ENCODE assay signal across 1 cellular context in genomic region chr4:145131848-145132247, GRCh38.
TF ChIP-seq lines count a peak whose summit lies in the region.

No MANE protein-coding gene starts in this region.

TF ChIP-seq in GM12878, 131 proteins besides CTCF, POLR2A, EP300 and RAD21:
- TF ChIP-seq PML (IDR thresholded peaks at IDR 0.05; ENCODE audit: low read length) = 0 out of 2 replicates have a peak, but pooled peaks have one; percentile 31
- no peak for TF ChIP-seq BMI1 (IDR thresholded peaks at IDR 0.05; ENCODE audit: borderline replicate concordance)
